In the genomic region with DNA sequence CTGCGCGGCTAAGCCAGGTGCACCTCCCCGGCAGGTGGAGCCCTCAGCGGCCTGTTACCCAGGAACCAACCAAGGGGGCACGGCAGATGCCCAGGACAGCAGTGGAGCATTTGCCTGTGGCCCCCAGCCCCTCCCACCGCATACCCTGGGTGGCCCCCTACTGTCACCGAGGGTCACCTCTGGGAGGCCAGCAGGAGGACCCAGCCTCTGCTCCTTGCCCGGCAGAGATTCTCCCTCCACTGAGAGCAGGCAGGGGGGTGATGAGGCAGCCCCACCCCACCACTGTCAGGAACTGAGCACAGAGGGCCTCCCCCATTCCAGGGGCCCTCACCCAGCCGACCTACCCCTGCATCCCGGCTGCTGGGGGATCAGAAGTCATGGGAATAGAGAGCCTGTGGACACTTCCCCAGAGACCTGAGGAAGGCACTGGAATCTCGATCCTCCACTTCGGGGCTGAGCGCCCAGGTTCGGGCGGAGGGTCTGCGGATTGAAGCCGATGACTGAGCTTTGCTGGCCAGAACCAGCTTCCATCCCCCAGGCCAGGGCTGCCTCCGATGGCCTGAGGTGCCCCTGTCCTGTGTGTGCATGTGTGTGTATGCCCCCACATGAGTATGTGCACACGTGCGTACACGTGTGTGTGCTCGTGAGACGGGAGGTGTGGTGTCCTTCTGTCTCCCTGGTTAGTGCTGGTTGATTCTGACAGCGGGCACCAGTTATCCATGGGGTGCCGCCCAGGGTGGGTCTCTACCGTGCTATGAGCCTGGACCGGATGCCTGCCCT, we compare ENCODE assay signal across 4 cellular contexts.
TF ChIP-seq lines count a peak whose summit lies in the region.

A gene with protein sequence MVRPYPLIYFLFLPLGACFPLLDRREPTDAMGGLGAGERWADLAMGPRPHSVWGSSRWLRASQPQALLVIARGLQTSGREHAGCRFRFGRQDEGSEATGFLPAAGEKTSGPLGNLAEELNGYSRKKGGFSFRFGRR (minus strand): TSS at position 580 of the 780 bp plus-strand sequence. CDS start 2,974 bp downstream, outside the sequence.

TF ChIP-seq in SK-N-SH treated with all-trans-retinoic acid at 6 μM for 48 hours, 23 proteins besides CTCF, POLR2A, EP300 and RAD21:
- TF ChIP-seq, protein P1, sequence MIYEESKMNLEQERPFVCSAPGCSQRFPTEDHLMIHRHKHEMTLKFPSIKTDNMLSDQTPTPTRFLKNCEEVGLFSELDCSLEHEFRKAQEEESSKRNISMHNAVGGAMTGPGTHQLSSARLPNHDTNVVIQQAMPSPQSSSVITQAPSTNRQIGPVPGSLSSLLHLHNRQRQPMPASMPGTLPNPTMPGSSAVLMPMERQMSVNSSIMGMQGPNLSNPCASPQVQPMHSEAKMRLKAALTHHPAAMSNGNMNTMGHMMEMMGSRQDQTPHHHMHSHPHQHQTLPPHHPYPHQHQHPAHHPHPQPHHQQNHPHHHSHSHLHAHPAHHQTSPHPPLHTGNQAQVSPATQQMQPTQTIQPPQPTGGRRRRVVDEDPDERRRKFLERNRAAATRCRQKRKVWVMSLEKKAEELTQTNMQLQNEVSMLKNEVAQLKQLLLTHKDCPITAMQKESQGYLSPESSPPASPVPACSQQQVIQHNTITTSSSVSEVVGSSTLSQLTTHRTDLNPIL (CRISPR knock-in tag; IDR thresholded peaks at IDR 0.05; ENCODE audit: low read depth), result no peak

TF ChIP-seq in SK-N-SH, 30 proteins besides CTCF, POLR2A, EP300 and RAD21:
- TF ChIP-seq TEAD4 (IDR thresholded peaks at IDR 0.05; ENCODE audit: borderline replicate concordance, insufficient read depth), result no peak
- TF ChIP-seq, protein P2, sequence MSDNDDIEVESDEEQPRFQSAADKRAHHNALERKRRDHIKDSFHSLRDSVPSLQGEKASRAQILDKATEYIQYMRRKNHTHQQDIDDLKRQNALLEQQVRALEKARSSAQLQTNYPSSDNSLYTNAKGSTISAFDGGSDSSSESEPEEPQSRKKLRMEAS (IDR thresholded peaks at IDR 0.05; ENCODE audit: low read depth), result no peak
- TF ChIP-seq FOXM1 (IDR thresholded peaks at IDR 0.05; ENCODE audit: low read depth), result no peak
- no peak for TF ChIP-seq RCOR1 (IDR thresholded peaks at IDR 0.05; ENCODE audit: low read length)
- no peak for TF ChIP-seq JUND (IDR thresholded peaks at IDR 0.05)

TF ChIP-seq in IMR-90, 13 proteins besides CTCF, POLR2A, EP300 and RAD21:
- TF ChIP-seq BHLHE40 (IDR thresholded peaks at IDR 0.05; ENCODE audit: low read depth, low read length), result no peak
- no peak for TF ChIP-seq NFE2L2 (IDR thresholded peaks at IDR 0.05; ENCODE audit: low read depth, low read length)
- no peak for TF ChIP-seq SMC3 (IDR thresholded peaks at IDR 0.05; ENCODE audit: low read depth, low read length)
- no peak for TF ChIP-seq CEBPB (IDR thresholded peaks at IDR 0.05; ENCODE audit: low read depth, low read length)
- TF ChIP-seq RFX5 (IDR thresholded peaks at IDR 0.05; ENCODE audit: low read depth, low read length), result no peak
- TF ChIP-seq, protein P3, sequence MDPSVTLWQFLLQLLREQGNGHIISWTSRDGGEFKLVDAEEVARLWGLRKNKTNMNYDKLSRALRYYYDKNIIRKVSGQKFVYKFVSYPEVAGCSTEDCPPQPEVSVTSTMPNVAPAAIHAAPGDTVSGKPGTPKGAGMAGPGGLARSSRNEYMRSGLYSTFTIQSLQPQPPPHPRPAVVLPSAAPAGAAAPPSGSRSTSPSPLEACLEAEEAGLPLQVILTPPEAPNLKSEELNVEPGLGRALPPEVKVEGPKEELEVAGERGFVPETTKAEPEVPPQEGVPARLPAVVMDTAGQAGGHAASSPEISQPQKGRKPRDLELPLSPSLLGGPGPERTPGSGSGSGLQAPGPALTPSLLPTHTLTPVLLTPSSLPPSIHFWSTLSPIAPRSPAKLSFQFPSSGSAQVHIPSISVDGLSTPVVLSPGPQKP (IDR thresholded peaks at IDR 0.05; ENCODE audit: borderline replicate concordance, low read depth, low read length), result no peak
- no peak for TF ChIP-seq RCOR1 (IDR thresholded peaks at IDR 0.05; ENCODE audit: insufficient replicate concordance, low read length)
- no peak for TF ChIP-seq CHD1 (IDR thresholded peaks at IDR 0.05; ENCODE audit: low read depth, low read length)
- no peak for TF ChIP-seq FOS (IDR thresholded peaks at IDR 0.05; ENCODE audit: low read depth, low read length)
- no peak for TF ChIP-seq MAZ (IDR thresholded peaks at IDR 0.05; ENCODE audit: borderline replicate concordance, low read depth, low read length)
- TF ChIP-seq MAFK (IDR thresholded peaks at IDR 0.05; ENCODE audit: low read depth, low read length), result no peak
- no peak for TF ChIP-seq MXI1 (IDR thresholded peaks at IDR 0.05; ENCODE audit: borderline replicate concordance, low read depth, low read length)
- TF ChIP-seq, protein P4, sequence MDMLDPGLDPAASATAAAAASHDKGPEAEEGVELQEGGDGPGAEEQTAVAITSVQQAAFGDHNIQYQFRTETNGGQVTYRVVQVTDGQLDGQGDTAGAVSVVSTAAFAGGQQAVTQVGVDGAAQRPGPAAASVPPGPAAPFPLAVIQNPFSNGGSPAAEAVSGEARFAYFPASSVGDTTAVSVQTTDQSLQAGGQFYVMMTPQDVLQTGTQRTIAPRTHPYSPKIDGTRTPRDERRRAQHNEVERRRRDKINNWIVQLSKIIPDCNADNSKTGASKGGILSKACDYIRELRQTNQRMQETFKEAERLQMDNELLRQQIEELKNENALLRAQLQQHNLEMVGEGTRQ (IDR thresholded peaks at IDR 0.05; ENCODE audit: low read depth, low read length), result no peak

TF ChIP-seq in HEK293T, 16 proteins besides CTCF, POLR2A, EP300 and RAD21:
- TF ChIP-seq NFRKB (IDR thresholded peaks at IDR 0.05), result no peak
- no peak for TF ChIP-seq TARDBP (IDR thresholded peaks at IDR 0.05)
- no peak for TF ChIP-seq ELF4 (IDR thresholded peaks at IDR 0.05)
- no peak for TF ChIP-seq ZNF384 (IDR thresholded peaks at IDR 0.05)
- TF ChIP-seq CTBP1 (IDR thresholded peaks at IDR 0.05; ENCODE audit: borderline replicate concordance), result no peak
